ENCODE assay signal across 20 cellular contexts in genomic region chr3:147008458-147008857, GRCh38.
"Had no signal": no experiment of that assay in that cellular context is flagged by ENCODE, and none has a peak within 500 bp of the region (broad histone marks: within the 10 kb centered on the region; RNA-seq: fewer than 3 reads in every experiment).

No MANE protein-coding gene starts in this region.

- H3K4me3 ChIP-seq: colonic mucosa, esophagus squamous epithelium, left ventricle myocardium inferior, lower lobe of right lung, testis, tibial nerve had no signal

- H3K9me3 ChIP-seq: colonic mucosa, esophagus squamous epithelium, left ventricle myocardium inferior, lower lobe of right lung, testis, tibial nerve had no signal

- H3K36me3 ChIP-seq: colonic mucosa, esophagus squamous epithelium, left ventricle myocardium inferior, lower lobe of right lung, tibial nerve had no signal

- H3K4me1 ChIP-seq: colonic mucosa, esophagus squamous epithelium, foreskin keratinocyte, left ventricle myocardium inferior, lower lobe of right lung, testis, tibial nerve had no signal

- H3K4me1 Mint-ChIP-seq: immature natural killer cell; memory B cell; naive B cell; nephron; stimulated activated naive B cell treated with anti-CD40 and anti-IgM and Interleukin-4, amounts not matched to agents 10 μg/mL and 1 μg/mL and 100 μg/mL, for 72 hours; stimulated activated naive CD8-positive, alpha-beta T cell treated with anti-CD3 and anti-CD28 coated beads, Interleukin-15, amount 100 ng/mL, for 72 hours had no signal

- H3K9me3 Mint-ChIP-seq: memory B cell had no signal

- H3K4me3 Mint-ChIP-seq: memory B cell; naive B cell; nephron; stimulated activated naive B cell treated with anti-CD40 and anti-IgM and Interleukin-4, amounts not matched to agents 10 μg/mL and 1 μg/mL and 100 μg/mL, for 72 hours; stimulated activated naive CD8-positive, alpha-beta T cell treated with anti-CD3 and anti-CD28 coated beads, Interleukin-15, amount 100 ng/mL, for 72 hours had no signal

- H3K36me3 Mint-ChIP-seq: immature natural killer cell; memory B cell; naive B cell; stimulated activated naive B cell treated with anti-CD40 and anti-IgM and Interleukin-4, amounts not matched to agents 10 μg/mL and 1 μg/mL and 100 μg/mL, for 72 hours had no signal

- H3K27me3 Mint-ChIP-seq: memory B cell; naive B cell; stimulated activated naive B cell treated with anti-CD40 and anti-IgM and Interleukin-4, amounts not matched to agents 10 μg/mL and 1 μg/mL and 100 μg/mL, for 72 hours; stimulated activated naive CD8-positive, alpha-beta T cell treated with anti-CD3 and anti-CD28 coated beads, Interleukin-15, amount 100 ng/mL, for 72 hours had no signal

- H3K27ac ChIP-seq: colonic mucosa, esophagus squamous epithelium, foreskin keratinocyte, left ventricle myocardium inferior, lower lobe of right lung, testis, tibial nerve had no signal

- ATAC-seq: foreskin keratinocyte; lower lobe of right lung; stimulated activated naive B cell treated with anti-CD40 and anti-IgM and Interleukin-4, amounts not matched to agents 10 μg/mL and 1 μg/mL and 100 μg/mL, for 72 hours; stimulated activated naive CD8-positive, alpha-beta T cell treated with anti-CD3 and anti-CD28 coated beads, Interleukin-15, amount 100 ng/mL, for 72 hours had no signal

- H3K27ac Mint-ChIP-seq: immature natural killer cell; memory B cell; naive B cell; nephron; stimulated activated naive B cell treated with anti-CD40 and anti-IgM and Interleukin-4, amounts not matched to agents 10 μg/mL and 1 μg/mL and 100 μg/mL, for 72 hours had no signal

- DNase-seq: colonic mucosa; dermis blood vessel endothelial cell; esophagus squamous epithelium; foreskin keratinocyte; immature natural killer cell; left ventricle myocardium inferior; lower lobe of right lung; midbrain; naive B cell; occipital lobe; posterior cingulate gyrus; stimulated activated CD4-positive, alpha-beta T cell treated with anti-CD3 and anti-CD28 coated beads, Interleukin-15, amount 100 ng/mL, for 24 hours; stimulated activated CD4-positive, alpha-beta T cell treated with anti-CD3 and anti-CD28 coated beads, Interleukin-1b, Interleukin-23, amount 100 ng/mL, for 48 hours; stimulated activated CD4-positive, alpha-beta T cell treated with anti-CD3 and anti-CD28 coated beads, Interleukin-4, amount 100 ng/mL, for 24 hours; stimulated activated naive B cell treated with anti-CD40 and anti-IgM and Interleukin-4, amounts not matched to agents 10 μg/mL and 1 μg/mL and 100 μg/mL, for 72 hours; stimulated activated naive CD8-positive, alpha-beta T cell treated with anti-CD3 and anti-CD28 coated beads, Interleukin-15, amount 100 ng/mL, for 72 hours; testis had no signal

- H3K27me3 ChIP-seq: colonic mucosa, esophagus squamous epithelium, foreskin keratinocyte, testis, tibial nerve had no signal
